ENCODE assay signal across 14 cellular contexts in genomic region chr3:196619213-196619612, GRCh38. TPM values are rescaled to one million over a fixed set of nuclear protein-coding genes. Genes with fewer than 3 reads are reported as not detected.
DNase-seq lines count a peak whose midpoint lies in the region; ATAC-seq and TF ChIP-seq lines count a peak whose summit lies in the region.
"Had no signal": no experiment of that assay in that cellular context is flagged by ENCODE, and none has a peak within 500 bp of the region (broad histone marks: within the 10 kb centered on the region; RNA-seq: fewer than 3 reads in every experiment).

No MANE protein-coding gene starts in this region.

- TF ChIP-seq CTCF in sigmoid colon (IDR thresholded peaks at IDR 0.05) (no peak), breast epithelium (IDR thresholded peaks at IDR 0.05) (no peak)

- peak overlapping the region; percentile 46 to 88 (median 75) for H3K27ac ChIP-seq in sigmoid colon
- H3K27ac ChIP-seq in breast epithelium, result no peak overlapping the region

- TF ChIP-seq POLR2A in sigmoid colon (IDR thresholded peaks at IDR 0.05), result no peak
- no peak for TF ChIP-seq POLR2A in breast epithelium (IDR thresholded peaks at IDR 0.05)

- H3K9me3 ChIP-seq in sigmoid colon, result no peaks in the 10 kb centered on the region
- no peaks in the 10 kb centered on the region for H3K9me3 ChIP-seq in breast epithelium
- H3K9me3 ChIP-seq: upper lobe of left lung had no signal

- peaks cover 0 to 19% (median 12%) of the 10 kb centered on the region in 4 donors for H3K4me1 ChIP-seq in sigmoid colon
- no peaks in the 10 kb centered on the region for H3K4me1 ChIP-seq in breast epithelium

- TF ChIP-seq EP300 in sigmoid colon (IDR thresholded peaks at IDR 0.05), result no peak

- H3K27me3 ChIP-seq in sigmoid colon (no peaks in the 10 kb centered on the region), breast epithelium (no peaks in the 10 kb centered on the region)
- H3K27me3 ChIP-seq: dorsolateral prefrontal cortex, upper lobe of left lung had no signal

- 60 to 72% methylated on average over 5 of the region's 5 CpGs for WGBS in sigmoid colon, 2 donors

- intact Hi-C loops in sigmoid colon (cut with DNase I) (no loop called here), breast epithelium (cut with DNase I; ENCODE audit: low total_unique reads) (no loop called here)

- ATAC-seq in HG03439 (IDR thresholded peaks at IDR 0.05; ENCODE audit: unreplicated experiment), result no peak

- H3K36me3 ChIP-seq in sigmoid colon, result no peaks in the 10 kb centered on the region
- H3K36me3 ChIP-seq in breast epithelium, result no peaks in the 10 kb centered on the region
- H3K36me3 ChIP-seq: upper lobe of left lung had no signal

- DNase-seq in NCI-H2227 treated with DMSO at 0.1 percent for 48 hours (lab: John Stamatoyannopoulos, UW), result peak; percentile 15
- DNase-seq in NCI-H2227 (lab: John Stamatoyannopoulos, UW; ENCODE audit: unreplicated experiment), result no peak
- peak; percentile 32 for DNase-seq in NCI-H82 treated with DMSO at 0.1 percent for 48 hours (lab: John Stamatoyannopoulos, UW; ENCODE audit: unreplicated experiment)
- peak; percentile 46 for DNase-seq in left kidney (ENCODE audit: low read depth, low spot score)
- DNase-seq in sigmoid colon, result no peak
- DNase-seq in breast epithelium (ENCODE audit: low spot score in 2 of 2), result no peak
- no peak for DNase-seq in A172 (ENCODE audit: low spot score)
- DNase-seq: activated T-cell treated with anti-CD3 and anti-CD28 coated beads, Interleukin-2, amount 50 U/mL, for 1 hour; Calu3; dorsolateral prefrontal cortex; NCI-H1105 treated with DMSO at 0.1 percent for 48 hours; occipital lobe; upper lobe of left lung had no signal

- H3K4me3 ChIP-seq in sigmoid colon (no peak overlapping the region), breast epithelium (no peak overlapping the region)
- H3K4me3 ChIP-seq: dorsolateral prefrontal cortex, upper lobe of left lung had no signal

RNA-seq across cellular contexts. Expression of gene NRROS, which starts 20.3 kb away (rescaled TPM):
- total RNA-seq in sigmoid colon (1 to 10 TPM; 4.4 to 7.5 (median 5.9) TPM), breast epithelium (10 to 100 TPM in 1 of 3 donors, 1 to 10 TPM in 2; 3.2 to 13.9 (median 4.3) TPM)
- polyA plus RNA-seq in sigmoid colon, result 1 to 10 TPM in 2 of 3 donors, under 1 TPM in 1; 0.60 to 6.5 (median 3.7) TPM
- total RNA-seq in A172 (2014; rRNA removed; shearing (Covaris generic)), result not detected in 2 replicates

RNA-seq across cellular contexts. Expression of gene FBXO45, which starts 50.8 kb away (rescaled TPM):
- 10 to 100 TPM in 1 of 4 donors, 1 to 10 TPM in 3; 6.5 to 10.9 (median 8.1) TPM for total RNA-seq in sigmoid colon
- polyA plus RNA-seq in sigmoid colon, result 1 to 10 TPM; 4.8 to 8.2 (median 5.1) TPM
- 1 to 10 TPM; 5.6 to 7.6 (median 7.5) TPM for total RNA-seq in breast epithelium
- total RNA-seq in A172 (2014; rRNA removed; shearing (Covaris generic)), result 22.7 and 28.7 TPM in 2 replicates

RNA-seq across cellular contexts. Expression of gene WDR53, which starts 50.9 kb away (rescaled TPM):
- total RNA-seq in sigmoid colon, result 1 to 10 TPM; 2.9 to 7.2 (median 4.6) TPM
- polyA plus RNA-seq in sigmoid colon, result 10 to 100 TPM in 1 of 3 donors, 1 to 10 TPM in 2; 6.2 to 11.4 (median 9.8) TPM
- total RNA-seq in breast epithelium, result 1 to 10 TPM; 4.9 to 8.2 (median 6.1) TPM
- total RNA-seq in A172 (2014; rRNA removed; shearing (Covaris generic)), result 12.8 and 13.9 TPM in 2 replicates

Comparison
In these comparisons a context has a peak if more than half of its experiments do, and no peak if none do; other contexts are left out.
1. DNase-seq: peak in NCI-H2227 treated with DMSO at 0.1 percent for 48 hours (single experiment), NCI-H82 treated with DMSO at 0.1 percent for 48 hours (single experiment) and left kidney (single experiment); none in NCI-H2227 (single experiment), sigmoid colon (single experiment), breast epithelium (0 of 2) and A172 (single experiment).
2. H3K27ac ChIP-seq: peak in sigmoid colon (4 of 4); none in breast epithelium (0 of 2).